1 cellular context compared by ENCODE assay signal in genomic region chr9:137229903-137230719, GRCh38.
A peak's percentile ranks its signal among the peaks of the same experiment; 100 is the strongest.
TF ChIP-seq lines count a peak whose summit lies in the region.

No MANE protein-coding gene starts in this region.

TF ChIP-seq in HepG2, 621 proteins besides CTCF, POLR2A, EP300 and RAD21 (continued from another document and continues in another):
- TF ChIP-seq JUND (CRISPR knock-in tag; IDR thresholded peaks at IDR 0.05), result peak; percentile 13; the same call in 1 of the 2 replicates
- no peak for TF ChIP-seq NCOA5 (CRISPR knock-in tag; IDR thresholded peaks at IDR 0.05)
- TF ChIP-seq HOXA5 (CRISPR knock-in tag; IDR thresholded peaks at IDR 0.05), result no peak
- 0 out of 2 replicates have a peak, but pooled peaks have one; percentile 53 for TF ChIP-seq ZNF234 (CRISPR knock-in tag; conservative IDR thresholded peaks at IDR 0.05)
- no peak for TF ChIP-seq ZNF468 (CRISPR knock-in tag; IDR thresholded peaks at IDR 0.05)
- TF ChIP-seq, protein P1, sequence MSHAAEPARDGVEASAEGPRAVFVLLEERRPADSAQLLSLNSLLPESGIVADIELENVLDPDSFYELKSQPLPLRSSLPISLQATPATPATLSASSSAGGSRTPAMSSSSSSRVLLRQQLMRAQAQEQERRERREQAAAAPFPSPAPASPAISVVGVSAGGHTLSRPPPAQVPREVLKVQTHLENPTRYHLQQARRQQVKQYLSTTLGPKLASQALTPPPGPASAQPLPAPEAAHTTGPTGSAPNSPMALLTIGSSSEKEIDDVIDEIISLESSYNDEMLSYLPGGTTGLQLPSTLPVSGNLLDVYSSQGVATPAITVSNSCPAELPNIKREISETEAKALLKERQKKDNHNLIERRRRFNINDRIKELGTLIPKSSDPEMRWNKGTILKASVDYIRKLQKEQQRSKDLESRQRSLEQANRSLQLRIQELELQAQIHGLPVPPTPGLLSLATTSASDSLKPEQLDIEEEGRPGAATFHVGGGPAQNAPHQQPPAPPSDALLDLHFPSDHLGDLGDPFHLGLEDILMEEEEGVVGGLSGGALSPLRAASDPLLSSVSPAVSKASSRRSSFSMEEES (CRISPR knock-in tag; IDR thresholded peaks at IDR 0.05), result no peak
- TF ChIP-seq ZFP91 (CRISPR knock-in tag; IDR thresholded peaks at IDR 0.05; ENCODE audit: borderline replicate concordance), result peak; percentile 46; the same call in 1 of the 2 replicates
- TF ChIP-seq, protein P2, sequence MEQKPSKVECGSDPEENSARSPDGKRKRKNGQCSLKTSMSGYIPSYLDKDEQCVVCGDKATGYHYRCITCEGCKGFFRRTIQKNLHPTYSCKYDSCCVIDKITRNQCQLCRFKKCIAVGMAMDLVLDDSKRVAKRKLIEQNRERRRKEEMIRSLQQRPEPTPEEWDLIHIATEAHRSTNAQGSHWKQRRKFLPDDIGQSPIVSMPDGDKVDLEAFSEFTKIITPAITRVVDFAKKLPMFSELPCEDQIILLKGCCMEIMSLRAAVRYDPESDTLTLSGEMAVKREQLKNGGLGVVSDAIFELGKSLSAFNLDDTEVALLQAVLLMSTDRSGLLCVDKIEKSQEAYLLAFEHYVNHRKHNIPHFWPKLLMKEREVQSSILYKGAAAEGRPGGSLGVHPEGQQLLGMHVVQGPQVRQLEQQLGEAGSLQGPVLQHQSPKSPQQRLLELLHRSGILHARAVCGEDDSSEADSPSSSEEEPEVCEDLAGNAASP (CRISPR knock-in tag; IDR thresholded peaks at IDR 0.05; ENCODE audit: borderline replicate concordance), result no peak
- peak; percentile 49 for TF ChIP-seq BCL6 (CRISPR knock-in tag; IDR thresholded peaks at IDR 0.05)
- 0 out of 2 replicates have a peak, but pooled peaks have one; percentile 18 for TF ChIP-seq PAF1 (CRISPR knock-in tag; IDR thresholded peaks at IDR 0.05)
- TF ChIP-seq FOXA1 (IDR thresholded peaks at IDR 0.05), result no peak
- TF ChIP-seq FOXA1 (CRISPR knock-in tag; IDR thresholded peaks at IDR 0.05), result no peak
- no peak for TF ChIP-seq ZNF768 (CRISPR knock-in tag; IDR thresholded peaks at IDR 0.05)
- no peak for TF ChIP-seq GRHL1 (CRISPR knock-in tag; conservative IDR thresholded peaks at IDR 0.05)
- peak; percentile 73 for TF ChIP-seq GATAD1 (CRISPR knock-in tag; IDR thresholded peaks at IDR 0.05)
- TF ChIP-seq, protein P3, sequence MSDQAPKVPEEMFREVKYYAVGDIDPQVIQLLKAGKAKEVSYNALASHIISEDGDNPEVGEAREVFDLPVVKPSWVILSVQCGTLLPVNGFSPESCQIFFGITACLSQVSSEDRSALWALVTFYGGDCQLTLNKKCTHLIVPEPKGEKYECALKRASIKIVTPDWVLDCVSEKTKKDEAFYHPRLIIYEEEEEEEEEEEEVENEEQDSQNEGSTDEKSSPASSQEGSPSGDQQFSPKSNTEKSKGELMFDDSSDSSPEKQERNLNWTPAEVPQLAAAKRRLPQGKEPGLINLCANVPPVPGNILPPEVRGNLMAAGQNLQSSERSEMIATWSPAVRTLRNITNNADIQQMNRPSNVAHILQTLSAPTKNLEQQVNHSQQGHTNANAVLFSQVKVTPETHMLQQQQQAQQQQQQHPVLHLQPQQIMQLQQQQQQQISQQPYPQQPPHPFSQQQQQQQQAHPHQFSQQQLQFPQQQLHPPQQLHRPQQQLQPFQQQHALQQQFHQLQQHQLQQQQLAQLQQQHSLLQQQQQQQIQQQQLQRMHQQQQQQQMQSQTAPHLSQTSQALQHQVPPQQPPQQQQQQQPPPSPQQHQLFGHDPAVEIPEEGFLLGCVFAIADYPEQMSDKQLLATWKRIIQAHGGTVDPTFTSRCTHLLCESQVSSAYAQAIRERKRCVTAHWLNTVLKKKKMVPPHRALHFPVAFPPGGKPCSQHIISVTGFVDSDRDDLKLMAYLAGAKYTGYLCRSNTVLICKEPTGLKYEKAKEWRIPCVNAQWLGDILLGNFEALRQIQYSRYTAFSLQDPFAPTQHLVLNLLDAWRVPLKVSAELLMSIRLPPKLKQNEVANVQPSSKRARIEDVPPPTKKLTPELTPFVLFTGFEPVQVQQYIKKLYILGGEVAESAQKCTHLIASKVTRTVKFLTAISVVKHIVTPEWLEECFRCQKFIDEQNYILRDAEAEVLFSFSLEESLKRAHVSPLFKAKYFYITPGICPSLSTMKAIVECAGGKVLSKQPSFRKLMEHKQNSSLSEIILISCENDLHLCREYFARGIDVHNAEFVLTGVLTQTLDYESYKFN (CRISPR knock-in tag; conservative IDR thresholded peaks at IDR 0.05), result peak; percentile 76
- TF ChIP-seq, protein P4, sequence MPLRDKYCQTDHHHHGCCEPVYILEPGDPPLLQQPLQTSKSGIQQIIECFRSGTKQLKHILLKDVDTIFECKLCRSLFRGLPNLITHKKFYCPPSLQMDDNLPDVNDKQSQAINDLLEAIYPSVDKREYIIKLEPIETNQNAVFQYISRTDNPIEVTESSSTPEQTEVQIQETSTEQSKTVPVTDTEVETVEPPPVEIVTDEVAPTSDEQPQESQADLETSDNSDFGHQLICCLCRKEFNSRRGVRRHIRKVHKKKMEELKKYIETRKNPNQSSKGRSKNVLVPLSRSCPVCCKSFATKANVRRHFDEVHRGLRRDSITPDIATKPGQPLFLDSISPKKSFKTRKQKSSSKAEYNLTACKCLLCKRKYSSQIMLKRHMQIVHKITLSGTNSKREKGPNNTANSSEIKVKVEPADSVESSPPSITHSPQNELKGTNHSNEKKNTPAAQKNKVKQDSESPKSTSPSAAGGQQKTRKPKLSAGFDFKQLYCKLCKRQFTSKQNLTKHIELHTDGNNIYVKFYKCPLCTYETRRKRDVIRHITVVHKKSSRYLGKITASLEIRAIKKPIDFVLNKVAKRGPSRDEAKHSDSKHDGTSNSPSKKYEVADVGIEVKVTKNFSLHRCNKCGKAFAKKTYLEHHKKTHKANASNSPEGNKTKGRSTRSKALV (CRISPR knock-in tag; IDR thresholded peaks at IDR 0.05), result no peak
- TF ChIP-seq YEATS2 (CRISPR knock-in tag; IDR thresholded peaks at IDR 0.05; ENCODE audit: borderline replicate concordance), result no peak
- 0 out of 2 replicates have a peak, but pooled peaks have one; percentile 33 for TF ChIP-seq KLF13 (CRISPR knock-in tag; IDR thresholded peaks at IDR 0.05)
- TF ChIP-seq ZNF430 (CRISPR knock-in tag; IDR thresholded peaks at IDR 0.05), result no peak
- no peak for TF ChIP-seq ZNF101 (CRISPR knock-in tag; IDR thresholded peaks at IDR 0.05; ENCODE audit: borderline replicate concordance, low read depth)
- TF ChIP-seq, protein P5, sequence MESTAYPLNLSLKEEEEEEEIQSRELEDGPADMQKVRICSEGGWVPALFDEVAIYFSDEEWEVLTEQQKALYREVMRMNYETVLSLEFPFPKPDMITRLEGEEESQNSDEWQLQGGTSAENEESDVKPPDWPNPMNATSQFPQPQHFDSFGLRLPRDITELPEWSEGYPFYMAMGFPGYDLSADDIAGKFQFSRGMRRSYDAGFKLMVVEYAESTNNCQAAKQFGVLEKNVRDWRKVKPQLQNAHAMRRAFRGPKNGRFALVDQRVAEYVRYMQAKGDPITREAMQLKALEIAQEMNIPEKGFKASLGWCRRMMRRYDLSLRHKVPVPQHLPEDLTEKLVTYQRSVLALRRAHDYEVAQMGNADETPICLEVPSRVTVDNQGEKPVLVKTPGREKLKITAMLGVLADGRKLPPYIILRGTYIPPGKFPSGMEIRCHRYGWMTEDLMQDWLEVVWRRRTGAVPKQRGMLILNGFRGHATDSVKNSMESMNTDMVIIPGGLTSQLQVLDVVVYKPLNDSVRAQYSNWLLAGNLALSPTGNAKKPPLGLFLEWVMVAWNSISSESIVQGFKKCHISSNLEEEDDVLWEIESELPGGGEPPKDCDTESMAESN (CRISPR knock-in tag; conservative IDR thresholded peaks at IDR 0.05), result 0 out of 2 replicates have a peak, but pooled peaks have one; percentile 56
- TF ChIP-seq PREB (CRISPR knock-in tag; IDR thresholded peaks at IDR 0.05), result no peak
- peak; percentile 28; the same call in 1 of the 2 replicates for TF ChIP-seq KMT2A (CRISPR knock-in tag; IDR thresholded peaks at IDR 0.05)
- no peak for TF ChIP-seq TARDBP (CRISPR knock-in tag; IDR thresholded peaks at IDR 0.05)
- TF ChIP-seq YY1 (IDR thresholded peaks at IDR 0.05; ENCODE audit: insufficient read depth, insufficient replicate concordance, low read depth, low read length), result peak; percentile 31
- no peak for TF ChIP-seq MTF1 (CRISPR knock-in tag; IDR thresholded peaks at IDR 0.05)
- peak in 1 of 2 experiments; percentile 68; a peak in 1 of 4 replicates for TF ChIP-seq NR2F1 (CRISPR knock-in tag; IDR thresholded peaks at IDR 0.05)
- TF ChIP-seq MTA3 (CRISPR knock-in tag; IDR thresholded peaks at IDR 0.05), result no peak
- TF ChIP-seq ZFAT (CRISPR knock-in tag; conservative IDR thresholded peaks at IDR 0.05), result no peak
- TF ChIP-seq ZNF879 (CRISPR knock-in tag; IDR thresholded peaks at IDR 0.05), result no peak
- TF ChIP-seq NR1H2 (CRISPR knock-in tag; IDR thresholded peaks at IDR 0.05; ENCODE audit: borderline replicate concordance, low read depth), result no peak
- no peak for TF ChIP-seq TBL1XR1 (IDR thresholded peaks at IDR 0.05; ENCODE audit: borderline replicate concordance, low read length, partially characterized antibody)
- TF ChIP-seq ZNF724P (CRISPR knock-in tag; IDR thresholded peaks at IDR 0.05; ENCODE audit: borderline replicate concordance), result no peak
- no peak for TF ChIP-seq PCBP2 (optimal IDR thresholded peaks at IDR 0.05; ENCODE audit: low read depth, low read length, poor library complexity, severe bottlenecking)
- no peak for TF ChIP-seq TOE1 (CRISPR knock-in tag; IDR thresholded peaks at IDR 0.05)
- TF ChIP-seq ZNF510 (CRISPR knock-in tag; IDR thresholded peaks at IDR 0.05; ENCODE audit: low read depth), result no peak
- no peak for TF ChIP-seq DDIT3 (CRISPR knock-in tag; IDR thresholded peaks at IDR 0.05)
- TF ChIP-seq SP2 (CRISPR knock-in tag; IDR thresholded peaks at IDR 0.05), result peak; percentile 51
- no peak for TF ChIP-seq POGZ (CRISPR knock-in tag; IDR thresholded peaks at IDR 0.05)
- TF ChIP-seq, protein P6, sequence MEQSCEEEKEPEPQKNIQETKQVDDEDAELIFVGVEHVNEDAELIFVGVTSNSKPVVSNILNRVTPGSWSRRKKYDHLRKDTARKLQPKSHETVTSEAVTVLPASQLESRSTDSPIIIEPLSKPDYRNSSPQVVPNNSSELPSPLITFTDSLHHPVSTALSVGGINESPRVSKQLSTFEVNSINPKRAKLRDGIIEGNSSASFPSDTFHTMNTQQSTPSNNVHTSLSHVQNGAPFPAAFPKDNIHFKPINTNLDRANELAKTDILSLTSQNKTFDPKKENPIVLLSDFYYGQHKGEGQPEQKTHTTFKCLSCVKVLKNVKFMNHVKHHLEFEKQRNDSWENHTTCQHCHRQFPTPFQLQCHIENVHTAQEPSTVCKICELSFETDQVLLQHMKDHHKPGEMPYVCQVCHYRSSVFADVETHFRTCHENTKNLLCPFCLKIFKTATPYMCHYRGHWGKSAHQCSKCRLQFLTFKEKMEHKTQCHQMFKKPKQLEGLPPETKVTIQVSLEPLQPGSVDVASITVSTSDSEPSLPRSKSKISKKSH (CRISPR knock-in tag; IDR thresholded peaks at IDR 0.05; ENCODE audit: borderline replicate concordance), result peak; percentile 46; the same call in 1 of the 2 replicates
- TF ChIP-seq KLF11 (CRISPR knock-in tag; IDR thresholded peaks at IDR 0.05), result no peak
- TF ChIP-seq NFYC (CRISPR knock-in tag; IDR thresholded peaks at IDR 0.05), result 0 out of 2 replicates have a peak, but pooled peaks have one; percentile 12
- TF ChIP-seq ZNF569 (CRISPR knock-in tag; IDR thresholded peaks at IDR 0.05; ENCODE audit: borderline replicate concordance), result no peak
- TF ChIP-seq CENPX (CRISPR knock-in tag; IDR thresholded peaks at IDR 0.05), result no peak
- TF ChIP-seq, protein P7, sequence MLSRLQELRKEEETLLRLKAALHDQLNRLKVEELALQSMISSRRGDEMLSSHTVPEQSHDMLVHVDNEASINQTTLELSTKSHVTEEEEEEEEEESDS (CRISPR knock-in tag; IDR thresholded peaks at IDR 0.05; ENCODE audit: borderline replicate concordance), result no peak
- TF ChIP-seq, protein P8, sequence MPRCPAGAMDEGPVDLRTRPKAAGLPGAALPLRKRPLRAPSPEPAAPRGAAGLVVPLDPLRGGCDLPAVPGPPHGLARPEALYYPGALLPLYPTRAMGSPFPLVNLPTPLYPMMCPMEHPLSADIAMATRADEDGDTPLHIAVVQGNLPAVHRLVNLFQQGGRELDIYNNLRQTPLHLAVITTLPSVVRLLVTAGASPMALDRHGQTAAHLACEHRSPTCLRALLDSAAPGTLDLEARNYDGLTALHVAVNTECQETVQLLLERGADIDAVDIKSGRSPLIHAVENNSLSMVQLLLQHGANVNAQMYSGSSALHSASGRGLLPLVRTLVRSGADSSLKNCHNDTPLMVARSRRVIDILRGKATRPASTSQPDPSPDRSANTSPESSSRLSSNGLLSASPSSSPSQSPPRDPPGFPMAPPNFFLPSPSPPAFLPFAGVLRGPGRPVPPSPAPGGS (CRISPR knock-in tag; IDR thresholded peaks at IDR 0.05), result peak; percentile 58; the same call in 1 of the 2 replicates
- TF ChIP-seq RBFOX2 (IDR thresholded peaks at IDR 0.05; ENCODE audit: low read depth, low read length), result peak; percentile 68
- no peak for TF ChIP-seq ARNT (IDR thresholded peaks at IDR 0.05)
